In genomic region chr9:86093788-86094555, GRCh38 we compare ENCODE assay signal across 1 cellular context.
TF ChIP-seq lines count a peak whose summit lies in the region.

No MANE protein-coding gene starts in this region.

TF ChIP-seq in HepG2, 621 proteins besides CTCF, POLR2A, EP300 and RAD21 (continued from another document and continues in another):
- TF ChIP-seq EEA1 (CRISPR knock-in tag; IDR thresholded peaks at IDR 0.05; ENCODE audit: borderline replicate concordance) (no peak), GATAD2A (CRISPR knock-in tag; IDR thresholded peaks at IDR 0.05) (peak; percentile 79), ZFAT (CRISPR knock-in tag; conservative IDR thresholded peaks at IDR 0.05) (no peak), SRF (IDR thresholded peaks at IDR 0.05; ENCODE audit: low read depth, low read length) (no peak), ATF2 (CRISPR knock-in tag; IDR thresholded peaks at IDR 0.05) (peak; percentile 80; the same call in 1 of the 2 replicates), ZNF687 (CRISPR knock-in tag; IDR thresholded peaks at IDR 0.05) (no peak), MED8 (CRISPR knock-in tag; IDR thresholded peaks at IDR 0.05; ENCODE audit: insufficient replicate concordance) (no peak), NCOA2 (CRISPR knock-in tag; IDR thresholded peaks at IDR 0.05) (peak; percentile 77), ZBTB7B (CRISPR knock-in tag; IDR thresholded peaks at IDR 0.05) (0 out of 2 replicates have a peak, but pooled peaks have one; percentile 35), SNAPC5 (CRISPR knock-in tag; IDR thresholded peaks at IDR 0.05; ENCODE audit: borderline replicate concordance) (peak; percentile 54; the same call in 1 of the 2 replicates), TFE3 (CRISPR knock-in tag; IDR thresholded peaks at IDR 0.05) (peak; percentile 42; the same call in 1 of the 2 replicates), ZNF557 (CRISPR knock-in tag; IDR thresholded peaks at IDR 0.05) (0 out of 2 replicates have a peak, but pooled peaks have one; percentile 37), KDM2A (CRISPR knock-in tag; IDR thresholded peaks at IDR 0.05; ENCODE audit: borderline replicate concordance, low read depth) (peak; percentile 47; the same call in 1 of the 2 replicates), MIXL1 (CRISPR knock-in tag; IDR thresholded peaks at IDR 0.05) (peak; percentile 90), HOXD1 (CRISPR knock-in tag; IDR thresholded peaks at IDR 0.05) (peak; percentile 96), ZNF574 (CRISPR knock-in tag; IDR thresholded peaks at IDR 0.05) (peak; percentile 65; the same call in 1 of the 2 replicates), HDAC2 (CRISPR knock-in tag; IDR thresholded peaks at IDR 0.05) (peak; percentile 100), ZNF543 (CRISPR knock-in tag; IDR thresholded peaks at IDR 0.05) (0 out of 2 replicates have a peak, but pooled peaks have one; percentile 50), FOSL2 (CRISPR knock-in tag; IDR thresholded peaks at IDR 0.05) (peak; percentile 88), RXRB (CRISPR knock-in tag; IDR thresholded peaks at IDR 0.05; ENCODE audit: borderline replicate concordance) (peak; percentile 78), ZFY (CRISPR knock-in tag; IDR thresholded peaks at IDR 0.05) (no peak), ZNF564 (CRISPR knock-in tag; IDR thresholded peaks at IDR 0.05) (peak; percentile 47; the same call in 1 of the 2 replicates), U2AF1 (optimal IDR thresholded peaks at IDR 0.05; ENCODE audit: low read depth, low read length) (no peak), TEAD2 (CRISPR knock-in tag; IDR thresholded peaks at IDR 0.05) (no peak), TARDBP (CRISPR knock-in tag; IDR thresholded peaks at IDR 0.05) (peak; percentile 96), SIX4 (CRISPR knock-in tag; IDR thresholded peaks at IDR 0.05) (0 out of 2 replicates have a peak, but pooled peaks have one; percentile 43), ZSCAN29 (CRISPR knock-in tag; conservative IDR thresholded peaks at IDR 0.05) (no peak), NR2F1 (CRISPR knock-in tag; IDR thresholded peaks at IDR 0.05) (peak; percentile 76 to 91; a peak in 3 of 4 replicates), ZNF512B (CRISPR knock-in tag; IDR thresholded peaks at IDR 0.05; ENCODE audit: borderline replicate concordance) (peak; percentile 95), ELF1 (CRISPR knock-in tag; IDR thresholded peaks at IDR 0.05) (peak; percentile 61), ZMYM4 (CRISPR knock-in tag; IDR thresholded peaks at IDR 0.05) (0 out of 2 replicates have a peak, but pooled peaks have one; percentile 23), ZBTB20 (CRISPR knock-in tag; IDR thresholded peaks at IDR 0.05; ENCODE audit: borderline replicate concordance, low read depth) (peak; percentile 95; the same call in 1 of the 2 replicates), LBX2 (CRISPR knock-in tag; IDR thresholded peaks at IDR 0.05; ENCODE audit: borderline replicate concordance) (no peak), RARA (CRISPR knock-in tag; IDR thresholded peaks at IDR 0.05) (peak; percentile 92), ZSCAN22 (CRISPR knock-in tag; IDR thresholded peaks at IDR 0.05) (0 out of 2 replicates have a peak, but pooled peaks have one; percentile 44), ZFP36 (IDR thresholded peaks at IDR 0.05; ENCODE audit: borderline replicate concordance, low read depth, low read length, partially characterized antibody) (peak; percentile 89), IRX3 (CRISPR knock-in tag; IDR thresholded peaks at IDR 0.05; ENCODE audit: borderline replicate concordance, low read depth) (peak; percentile 77), FOXP1 (IDR thresholded peaks at IDR 0.05) (no peak), FOXP1 (CRISPR knock-in tag; IDR thresholded peaks at IDR 0.05) (peak; percentile 90), ZNF264 (CRISPR knock-in tag; IDR thresholded peaks at IDR 0.05) (peak; percentile 72; the same call in 1 of the 2 replicates), ZNF350 (CRISPR knock-in tag; IDR thresholded peaks at IDR 0.05; ENCODE audit: borderline replicate concordance, low read depth) (peak; percentile 53; the same call in 1 of the 2 replicates), MEIS1 (CRISPR knock-in tag; IDR thresholded peaks at IDR 0.05; ENCODE audit: borderline replicate concordance) (peak; percentile 67; the same call in 1 of the 2 replicates), NFKBIZ (CRISPR knock-in tag; IDR thresholded peaks at IDR 0.05) (peak; percentile 66; the same call in 1 of the 2 replicates), ZNF772 (CRISPR knock-in tag; IDR thresholded peaks at IDR 0.05) (peak; percentile 58; the same call in 1 of the 2 replicates), ZNF460 (CRISPR knock-in tag; IDR thresholded peaks at IDR 0.05; ENCODE audit: borderline replicate concordance) (no peak), PRDM15 (CRISPR knock-in tag; IDR thresholded peaks at IDR 0.05) (peak; percentile 87), ETV5 (CRISPR knock-in tag; IDR thresholded peaks at IDR 0.05; ENCODE audit: borderline replicate concordance) (peak; percentile 94), ZNF878 (CRISPR knock-in tag; IDR thresholded peaks at IDR 0.05) (peak; percentile 83; the same call in 1 of the 2 replicates), SNAI1 (CRISPR knock-in tag; IDR thresholded peaks at IDR 0.05; ENCODE audit: borderline replicate concordance) (no peak)
